1 cellular context compared by ENCODE assay signal in the genomic region with DNA sequence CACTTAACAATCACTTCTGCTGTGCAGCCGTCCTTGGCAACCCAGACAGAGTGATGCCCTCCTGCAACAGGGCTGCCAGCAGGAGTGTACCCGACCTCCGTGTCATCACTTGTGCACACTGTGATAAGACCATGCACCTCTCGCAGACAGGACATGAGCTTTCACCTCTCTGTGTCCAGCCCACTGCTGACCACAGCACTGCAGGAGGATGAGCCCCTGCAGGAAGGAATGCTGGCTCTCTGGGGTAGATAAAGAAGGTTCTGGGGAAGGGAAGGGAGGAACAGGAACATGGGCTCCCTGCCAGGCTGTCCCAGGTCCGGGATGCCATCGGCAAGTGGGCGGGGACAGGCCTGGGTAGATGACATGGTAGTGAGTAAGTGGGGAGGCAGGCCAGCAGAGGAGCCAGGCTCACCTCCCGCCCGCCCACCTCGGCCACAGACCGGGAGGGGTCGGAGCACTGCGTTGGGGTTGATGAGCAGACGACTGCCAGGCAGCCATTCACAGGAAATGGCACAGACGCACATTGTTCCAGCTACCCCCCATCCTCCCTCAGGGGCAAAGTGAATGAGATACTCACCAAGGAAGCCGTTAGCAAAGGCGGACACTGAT.
TF ChIP-seq lines count a peak whose summit lies in the region.

No MANE protein-coding gene starts in this region.

TF ChIP-seq in H1, 55 proteins besides CTCF, POLR2A, EP300 and RAD21:
- 0 out of 2 replicates have a peak, but pooled peaks have one; percentile 3 for TF ChIP-seq TEAD4 (IDR thresholded peaks at IDR 0.05; ENCODE audit: low read depth, low read length)
- TF ChIP-seq KDM5A (IDR thresholded peaks at IDR 0.05; ENCODE audit: low read length): no peak
